19 cellular contexts compared by ENCODE assay signal in the genomic region with DNA sequence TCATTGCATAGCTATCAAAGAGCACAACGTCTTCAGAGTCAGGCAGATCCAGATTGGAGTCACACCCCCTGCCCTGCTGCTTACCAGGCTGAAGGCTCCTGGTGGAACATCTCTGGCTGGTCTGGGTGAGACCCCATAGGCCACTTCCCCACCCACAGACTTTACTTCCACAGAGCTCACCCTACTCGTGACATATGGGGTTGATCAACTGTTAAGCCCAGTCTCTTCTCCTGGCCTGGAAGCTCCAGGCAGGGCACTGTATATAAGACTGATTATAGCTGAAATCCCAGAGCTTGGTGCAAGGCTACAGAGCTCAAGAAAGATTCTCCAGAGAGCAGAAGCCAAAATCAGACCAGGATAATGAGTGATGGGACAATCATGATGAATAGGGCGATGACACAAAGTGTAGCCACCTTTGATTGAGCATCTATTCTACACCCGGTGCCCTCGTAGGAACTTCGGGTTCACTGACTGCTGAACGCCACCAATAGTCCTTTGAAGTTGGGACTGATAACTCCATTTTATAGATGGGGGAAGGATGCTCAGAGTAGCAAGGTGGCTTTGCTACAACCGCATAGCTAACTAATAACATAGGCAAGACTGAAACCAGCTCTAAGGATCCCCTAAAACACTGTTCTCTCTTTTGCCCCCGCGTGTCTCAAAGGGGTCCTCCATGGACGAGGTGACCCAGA.
DNase-seq lines count a peak whose midpoint lies in the region; ATAC-seq lines count a peak whose summit lies in the region.
"Had no signal": no experiment of that assay in that cellular context is flagged by ENCODE, and none has a peak within 500 bp of the region (broad histone marks: within the 10 kb centered on the region; RNA-seq: fewer than 3 reads in every experiment).

No MANE protein-coding gene starts in this region.

- H3K36me3 ChIP-seq in effector memory CD4-positive, alpha-beta T cell (ENCODE audit: control insufficient read depth, insufficient read depth, low read length): no peaks in the 10 kb centered on the region
- H3K36me3 ChIP-seq: MG63, thyroid gland had no signal

- no peaks in the 10 kb centered on the region for H3K36me3 Mint-ChIP-seq in activated T-cell treated with anti-CD3 and anti-CD28 coated beads, Interleukin-2, amount 50 U/mL, for 4 hours (ENCODE audit: insufficient read depth)
- peaks cover 2% of the 10 kb centered on the region for H3K36me3 Mint-ChIP-seq in T-helper 2 cell treated with Interferon-gamma antibody and Interleukin-4, amounts not matched to agents 5 μg/mL and 100 μg/mL, for 36 hours (ENCODE audit: low read depth)
- H3K36me3 Mint-ChIP-seq in stimulated activated effector memory CD8-positive, alpha-beta T cell treated with anti-CD3 and anti-CD28 coated beads, Interleukin-12 subunit alpha, Interleukin-12 subunit beta, amount 100 ng/mL, for 72 hours: no peaks in the 10 kb centered on the region
- H3K36me3 Mint-ChIP-seq: naive B cell had no signal

- H3K27me3 Mint-ChIP-seq in activated T-cell treated with anti-CD3 and anti-CD28 coated beads, Interleukin-2, amount 50 U/mL, for 4 hours (ENCODE audit: low read depth): no peaks in the 10 kb centered on the region
- no peaks in the 10 kb centered on the region for H3K27me3 Mint-ChIP-seq in T-helper 2 cell treated with Interferon-gamma antibody and Interleukin-4, amounts not matched to agents 5 μg/mL and 100 μg/mL, for 36 hours (ENCODE audit: low read depth)
- H3K27me3 Mint-ChIP-seq: naive B cell had no signal

- ATAC-seq in activated T-cell treated with anti-CD3 and anti-CD28 coated beads, Interleukin-2, amount 50 U/mL, for 4 hours: no peak
- ATAC-seq in stimulated activated effector memory CD8-positive, alpha-beta T cell treated with anti-CD3 and anti-CD28 coated beads, Interleukin-12 subunit alpha, Interleukin-12 subunit beta, amount 100 ng/mL, for 72 hours: no peak
- ATAC-seq: Right ventricle myocardium inferior, sciatic nerve had no signal

- no peaks in the 10 kb centered on the region for H3K9me3 Mint-ChIP-seq in activated T-cell treated with anti-CD3 and anti-CD28 coated beads, Interleukin-2, amount 50 U/mL, for 4 hours
- peaks cover 7% of the 10 kb centered on the region for H3K9me3 Mint-ChIP-seq in T-helper 2 cell treated with Interferon-gamma antibody and Interleukin-4, amounts not matched to agents 5 μg/mL and 100 μg/mL, for 36 hours
- H3K9me3 Mint-ChIP-seq in stimulated activated effector memory CD8-positive, alpha-beta T cell treated with anti-CD3 and anti-CD28 coated beads, Interleukin-12 subunit alpha, Interleukin-12 subunit beta, amount 100 ng/mL, for 72 hours: no peaks in the 10 kb centered on the region

- peaks cover 28% of the 10 kb centered on the region for H3K4me1 ChIP-seq in effector memory CD4-positive, alpha-beta T cell (ENCODE audit: control insufficient read depth, insufficient read depth, low read length, poor library complexity, severe bottlenecking)
- H3K4me1 ChIP-seq: parathyroid adenoma, thyroid gland had no signal

- H3K4me3 ChIP-seq in effector memory CD4-positive, alpha-beta T cell (ENCODE audit: insufficient read depth, low read depth, low read length, poor library complexity, severe bottlenecking): no peak overlapping the region
- H3K4me3 ChIP-seq: MG63, thyroid gland had no signal

- H3K27ac ChIP-seq in effector memory CD4-positive, alpha-beta T cell (ENCODE audit: insufficient read depth, low read length, poor library complexity, severe bottlenecking): peak overlapping the region; percentile 44
- H3K27ac ChIP-seq: C4-2B, parathyroid adenoma, thyroid gland had no signal

- H3K27me3 ChIP-seq in effector memory CD4-positive, alpha-beta T cell (replicated peaks; ENCODE audit: control insufficient read depth, insufficient read depth, low read length, poor library complexity, severe bottlenecking): no peaks in the 10 kb centered on the region
- H3K27me3 ChIP-seq: MG63, thyroid gland had no signal

- peaks cover 41% of the 10 kb centered on the region for H3K4me1 Mint-ChIP-seq in activated T-cell treated with anti-CD3 and anti-CD28 coated beads, Interleukin-2, amount 50 U/mL, for 4 hours (ENCODE audit: low read depth)
- H3K4me1 Mint-ChIP-seq in T-helper 2 cell treated with Interferon-gamma antibody and Interleukin-4, amounts not matched to agents 5 μg/mL and 100 μg/mL, for 36 hours (ENCODE audit: low read depth): peaks cover 50% of the 10 kb centered on the region
- peaks cover 41% of the 10 kb centered on the region for H3K4me1 Mint-ChIP-seq in stimulated activated effector memory CD8-positive, alpha-beta T cell treated with anti-CD3 and anti-CD28 coated beads, Interleukin-12 subunit alpha, Interleukin-12 subunit beta, amount 100 ng/mL, for 72 hours
- H3K4me1 Mint-ChIP-seq: naive B cell had no signal

- peak overlapping the region; percentile 97 for H3K27ac Mint-ChIP-seq in T-helper 2 cell treated with Interferon-gamma antibody and Interleukin-4, amounts not matched to agents 5 μg/mL and 100 μg/mL, for 36 hours
- peak overlapping the region; percentile 88 for H3K27ac Mint-ChIP-seq in stimulated activated effector memory CD8-positive, alpha-beta T cell treated with anti-CD3 and anti-CD28 coated beads, Interleukin-12 subunit alpha, Interleukin-12 subunit beta, amount 100 ng/mL, for 72 hours

- peak overlapping the region; percentile 61 for H3K4me3 Mint-ChIP-seq in activated T-cell treated with anti-CD3 and anti-CD28 coated beads, Interleukin-2, amount 50 U/mL, for 4 hours
- peak overlapping the region; percentile 68 for H3K4me3 Mint-ChIP-seq in T-helper 2 cell treated with Interferon-gamma antibody and Interleukin-4, amounts not matched to agents 5 μg/mL and 100 μg/mL, for 36 hours
- H3K4me3 Mint-ChIP-seq in stimulated activated effector memory CD8-positive, alpha-beta T cell treated with anti-CD3 and anti-CD28 coated beads, Interleukin-12 subunit alpha, Interleukin-12 subunit beta, amount 100 ng/mL, for 72 hours: peak overlapping the region; percentile 57
- H3K4me3 Mint-ChIP-seq: naive B cell had no signal

- H3K9me3 ChIP-seq in effector memory CD4-positive, alpha-beta T cell (ENCODE audit: control insufficient read depth, low read length): no peaks in the 10 kb centered on the region
- H3K9me3 ChIP-seq: MG63, thyroid gland had no signal

- DNase-seq in activated T-cell treated with anti-CD3 and anti-CD28 coated beads, Interleukin-2, amount 50 U/mL, for 4 hours: no peak
- DNase-seq in activated T-cell treated with anti-CD3 and anti-CD28 coated beads, Interleukin-2, amount 50 U/mL, for 48 hours: no peak
- DNase-seq in T-helper 2 cell treated with Interferon-gamma antibody and Interleukin-4, amounts not matched to agents 5 μg/mL and 100 μg/mL, for 36 hours (ENCODE audit: low spot score): no peak
- no peak for DNase-seq in effector memory CD4-positive, alpha-beta T cell
- no peak for DNase-seq in stimulated activated effector memory CD8-positive, alpha-beta T cell treated with anti-CD3 and anti-CD28 coated beads, Interleukin-12 subunit alpha, Interleukin-12 subunit beta, amount 100 ng/mL, for 72 hours (ENCODE audit: low spot score in 2 of 2)
- no peak for DNase-seq in NCI-H1092 (lab: John Stamatoyannopoulos, UW)
- no peak for DNase-seq in stimulated activated naive CD4-positive, alpha-beta T cell (lab: John Stamatoyannopoulos, UW)
- DNase-seq in RKO (ENCODE audit: low spot score): no peak
- DNase-seq: ACHN, mammary epithelial cell, MG63, naive B cell, NCI-H1436 treated with DMSO at 0.1 percent for 48 hours, NCI-H774 had no signal
